8 cellular contexts compared by ENCODE assay signal in genomic region chr12:106357549-106358409, GRCh38. TPM values are rescaled to one million over a fixed set of nuclear protein-coding genes. Genes with fewer than 3 reads are reported as not detected.
DNase-seq lines count a peak whose midpoint lies in the region; ATAC-seq, FAIRE-seq and TF ChIP-seq lines count a peak whose summit lies in the region.

TSS of gene POLR3B (plus strand) at chr12:106357748. CDS start at chr12:106357880, 132 bp downstream.

- peak; percentile 88 for TF ChIP-seq CTCF in GM12865 (IDR thresholded peaks at IDR 0.05; ENCODE audit: insufficient read depth, low read depth, low read length, missing control alignments)
- peak; percentile 82 to 90 (median 84) for TF ChIP-seq CTCF in pancreas (IDR thresholded peaks at IDR 0.05)
- TF ChIP-seq CTCF in tibial nerve (IDR thresholded peaks at IDR 0.05), result peak; percentile 83 to 94 (median 90)

- H3K36me3 ChIP-seq in pancreas (no peaks in the 10 kb centered on the region), tibial nerve (no peaks in the 10 kb centered on the region)

- intact Hi-C loops in Right ventricle myocardium inferior (cut with DNase I), result loop anchor here (1.0 to 10.0 kb wide), 3 partner anchors 55 to 943 kb away; partner anchors contain the start of genes CKAP4 and TCP11L2
- intact Hi-C loops in pancreas (cut with DNase I), result no loop called here

- ATAC-seq in HG02642 (IDR thresholded peaks at IDR 0.05; ENCODE audit: poor library complexity, unreplicated experiment) (peak; percentile 88), Right ventricle myocardium inferior (peak; percentile 95), pancreas (peak; percentile 92 to 96 (median 93))

- peak; percentile 59 to 95 for TF ChIP-seq EP300 in tibial nerve (IDR thresholded peaks at IDR 0.05)

- H3K27me3 ChIP-seq in pancreas, result no peaks in the 10 kb centered on the region
- no peaks in the 10 kb centered on the region for H3K27me3 ChIP-seq in tibial nerve

- H3K27ac ChIP-seq in pancreas, result peak within 1 kb of the TSS; percentile 86 to 92 (median 91)
- H3K27ac ChIP-seq in tibial nerve, result peak within 1 kb of the TSS; percentile 72 to 94 (median 86)

- H3K4me1 ChIP-seq in pancreas (peaks cover 18 to 31% (median 23%) of the 10 kb centered on the region in 3 donors), tibial nerve (peaks cover 0 to 24% (median 6%) of the 10 kb centered on the region in 4 donors)

- H3K9me3 ChIP-seq in pancreas (no peaks in the 10 kb centered on the region), tibial nerve (no peaks in the 10 kb centered on the region)

- FAIRE-seq in pancreas (lab: Jason Lieb, UNC), result no peak

- DNase-seq in GM12865 (ENCODE audit: low read depth), result peak; percentile 97
- peak; percentile 95 for DNase-seq in NCI-H1105 (lab: John Stamatoyannopoulos, UW)
- DNase-seq in SKM-1 treated with dmso at 0.1 percent for 144 hours (lab: John Stamatoyannopoulos, UW; ENCODE audit: unreplicated experiment), result peak; percentile 79
- DNase-seq in activated naive CD8-positive, alpha-beta T cell treated with anti-CD3 and anti-CD28 coated beads, Interleukin-2, amount 50 U/mL, for 16 hours (ENCODE audit: low read depth, low spot score), result peak; percentile 89
- DNase-seq in Right ventricle myocardium inferior (ENCODE audit: missing footprints), result peak; percentile 97
- DNase-seq in pancreas, result peak; percentile 93 to 98 (median 96)
- DNase-seq in tibial nerve (ENCODE audit: low spot score in 2 of 2), result peak; percentile 90 to 93

- H3K4me3 ChIP-seq in GM12865 (ENCODE audit: low read depth, low read length), result peak within 1 kb of the TSS; percentile 65
- H3K4me3 ChIP-seq in pancreas, result peak within 1 kb of the TSS; percentile 35 to 85 (median 69)
- peak within 1 kb of the TSS; percentile 44 to 86 (median 77) for H3K4me3 ChIP-seq in tibial nerve

- 0 to 1% methylated on average over 59 to 63 of the region's 63 CpGs for WGBS in pancreas, 2 donors
- 1% methylated on average over 46 to 53 of the region's 63 CpGs for WGBS in tibial nerve, 2 donors

- TF ChIP-seq POLR2A in tibial nerve (IDR thresholded peaks at IDR 0.05), result peak; percentile 64 to 74

RNA-seq across cellular contexts. Expression of gene POLR3B, which starts in this region (rescaled TPM):
- total RNA-seq in Right ventricle myocardium inferior (7.3 TPM), pancreas (1 to 10 TPM; 4.0 to 7.9 (median 5.9) TPM), tibial nerve (10 to 100 TPM in 1 of 4 donors, 1 to 10 TPM in 3; 6.3 to 21.0 (median 7.7) TPM)
- 1 to 10 TPM; 1.9 to 3.1 TPM for polyA plus RNA-seq in pancreas

Comparison
In these comparisons a context has a peak if more than half of its experiments do, and no peak if none do; other contexts are left out.
1. Peak in every context shown above with its lines: DNase-seq, ATAC-seq, H3K4me3 ChIP-seq and H3K27ac ChIP-seq.